ENCODE assay signal across 13 cellular contexts in the genomic region with DNA sequence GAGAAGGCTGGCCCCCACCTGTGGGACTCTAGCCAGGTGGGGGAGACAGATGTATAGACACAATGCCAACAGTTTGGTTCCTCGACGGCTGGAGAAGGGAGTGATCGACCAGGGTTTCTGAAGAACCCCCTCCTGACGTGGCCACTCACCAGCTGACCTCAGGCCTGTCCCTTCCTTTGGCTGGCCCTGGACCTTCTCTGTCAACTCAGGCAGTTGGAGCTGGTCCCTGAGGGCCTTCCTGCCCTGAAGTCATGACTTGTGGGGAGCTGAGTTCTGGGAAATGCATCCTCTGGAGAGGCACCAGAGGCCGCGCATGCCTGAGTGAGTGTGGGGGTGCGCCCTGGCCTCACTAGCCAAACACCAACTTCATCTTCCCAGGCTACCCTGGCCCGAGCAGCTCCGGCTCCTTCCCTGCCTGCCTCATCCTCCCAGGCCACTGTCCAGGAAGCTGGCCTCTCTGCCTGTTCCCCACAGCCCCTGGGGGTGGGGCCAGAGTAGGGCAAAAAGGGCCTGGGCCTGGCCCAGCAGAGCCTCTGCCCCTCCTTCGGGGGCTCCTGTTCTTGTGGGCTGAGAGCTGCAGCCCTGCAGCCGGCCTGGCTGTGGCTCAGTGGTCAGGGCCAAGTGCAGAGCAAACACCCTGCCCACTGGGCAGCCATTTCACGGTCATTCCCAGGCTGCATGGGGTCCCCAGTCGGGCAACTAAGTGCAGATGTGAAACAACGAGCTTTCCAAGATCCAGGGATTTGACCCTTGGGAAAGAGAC. TPM values are rescaled to one million over a fixed set of nuclear protein-coding genes. Genes with fewer than 3 reads are reported as not detected.
DNase-seq lines count a peak whose midpoint lies in the region; ATAC-seq and TF ChIP-seq lines count a peak whose summit lies in the region.
"Had no signal": no experiment of that assay in that cellular context is flagged by ENCODE, and none has a peak within 500 bp of the region (broad histone marks: within the 10 kb centered on the region; RNA-seq: fewer than 3 reads in every experiment).

No MANE protein-coding gene starts in this region.

- H3K27ac ChIP-seq in esophagus squamous epithelium = peak overlapping the region; percentile 53 to 88 (median 83)
- H3K27ac ChIP-seq in vagina = peak overlapping the region; percentile 96
- H3K27ac ChIP-seq: SJCRH30 had no signal

- H3K27me3 ChIP-seq in esophagus squamous epithelium (no peaks in the 10 kb centered on the region), vagina (no peaks in the 10 kb centered on the region)
- H3K27me3 ChIP-seq: SJCRH30 had no signal

- TF ChIP-seq CTCF in esophagus squamous epithelium (IDR thresholded peaks at IDR 0.05) = no peak
- TF ChIP-seq CTCF in vagina (IDR thresholded peaks at IDR 0.05) = no peak

- no peaks in the 10 kb centered on the region for H3K36me3 Mint-ChIP-seq in activated CD8-positive, alpha-beta memory T cell treated with anti-CD3 and anti-CD28 coated beads, Interleukin-2, amount 10 ng/mL, durations not matched to agents 7 days and 5 days

- TF ChIP-seq POLR2A in esophagus squamous epithelium (IDR thresholded peaks at IDR 0.05) = no peak
- no peak for TF ChIP-seq POLR2A in vagina (IDR thresholded peaks at IDR 0.05)

- intact Hi-C loops in esophagus squamous epithelium (cut with DNase I) = no loop called here
- intact Hi-C loops in vagina (cut with DNase I) = loop anchor here (5.0 kb wide), 1 partner anchor 71 kb away; a partner anchor contains a TSS

- no peaks in the 10 kb centered on the region for H3K27me3 Mint-ChIP-seq in activated CD8-positive, alpha-beta memory T cell treated with anti-CD3 and anti-CD28 coated beads, Interleukin-2, amount 10 ng/mL, durations not matched to agents 7 days and 5 days
- H3K27me3 Mint-ChIP-seq: effector memory CD8-positive, alpha-beta T cell had no signal

- H3K4me3 Mint-ChIP-seq in activated CD8-positive, alpha-beta memory T cell treated with anti-CD3 and anti-CD28 coated beads, Interleukin-2, amount 10 ng/mL, durations not matched to agents 7 days and 5 days = no peak overlapping the region
- H3K4me3 Mint-ChIP-seq: effector memory CD8-positive, alpha-beta T cell had no signal

- no peak for ATAC-seq in activated CD8-positive, alpha-beta memory T cell treated with anti-CD3 and anti-CD28 coated beads, Interleukin-2, amount 10 ng/mL, durations not matched to agents 7 days and 5 days
- ATAC-seq: effector memory CD8-positive, alpha-beta T cell had no signal

- peaks cover 18 to 62% (median 38%) of the 10 kb centered on the region in 3 donors for H3K4me1 ChIP-seq in esophagus squamous epithelium
- H3K4me1 ChIP-seq in vagina = peaks cover 36% of the 10 kb centered on the region

- H3K9me3 Mint-ChIP-seq in activated CD8-positive, alpha-beta memory T cell treated with anti-CD3 and anti-CD28 coated beads, Interleukin-2, amount 10 ng/mL, durations not matched to agents 7 days and 5 days (ENCODE audit: low read depth) = no peaks in the 10 kb centered on the region
- H3K9me3 Mint-ChIP-seq: effector memory CD8-positive, alpha-beta T cell had no signal

- DNase-seq in activated CD8-positive, alpha-beta memory T cell treated with anti-CD3 and anti-CD28 coated beads, Interleukin-2, amount 10 ng/mL, durations not matched to agents 7 days and 5 days = no peak
- DNase-seq in activated CD8-positive, alpha-beta memory T cell treated with anti-CD3 and anti-CD28 coated beads, Interleukin-2, amount 50 U/mL, for 4 hours = no peak
- DNase-seq in esophagus squamous epithelium (lab: John Stamatoyannopoulos, UW) (no peak), myocyte (ENCODE audit: low read depth) (peak; percentile 64), vagina (ENCODE audit: extremely low spot score in 2 of 2) (no peak), KG1 (lab: John Stamatoyannopoulos, UW) (no peak), NCI-H748 (lab: John Stamatoyannopoulos, UW; ENCODE audit: unreplicated experiment) (no peak)
- DNase-seq in stimulated activated CD4-positive, alpha-beta T cell treated with anti-CD3 and anti-CD28 coated beads, Interleukin-2, amount 100 ng/mL, for 48 hours = no peak
- DNase-seq: effector memory CD8-positive, alpha-beta T cell; mammary epithelial cell; NCI-H1436 treated with DMSO at 0.1 percent for 48 hours; SJCRH30; stimulated activated CD4-positive, alpha-beta T cell treated with anti-CD3 and anti-CD28 coated beads, Interleukin-4, amount 100 ng/mL, for 4 hours had no signal

- H3K4me1 Mint-ChIP-seq in activated CD8-positive, alpha-beta memory T cell treated with anti-CD3 and anti-CD28 coated beads, Interleukin-2, amount 10 ng/mL, durations not matched to agents 7 days and 5 days = peaks cover 39% of the 10 kb centered on the region

- no peaks in the 10 kb centered on the region for H3K36me3 ChIP-seq in esophagus squamous epithelium
- H3K36me3 ChIP-seq in vagina = no peaks in the 10 kb centered on the region
- H3K36me3 ChIP-seq: SJCRH30 had no signal

- CTCF ChIA-PET in activated CD8-positive, alpha-beta memory T cell treated with anti-CD3 and anti-CD28 coated beads, Interleukin-2, amount 10 ng/mL, durations not matched to agents 7 days and 5 days (lab: Charles Lee) = interaction anchor here (1.0 to 2.7 kb wide), 5 partner anchors 13 to 172 kb away, joined by 3 to 13 read pairs (median 4); a partner anchor contains a TSS

- no peak overlapping the region for H3K4me3 ChIP-seq in esophagus squamous epithelium
- no peak overlapping the region for H3K4me3 ChIP-seq in vagina
- H3K4me3 ChIP-seq: SJCRH30 had no signal

- 25 to 69% methylated on average over 5 to 12 of the region's 14 CpGs for WGBS in esophagus squamous epithelium, 2 donors

- H3K9me3 ChIP-seq in esophagus squamous epithelium = no peaks in the 10 kb centered on the region
- H3K9me3 ChIP-seq in vagina = no peaks in the 10 kb centered on the region
- H3K9me3 ChIP-seq: SJCRH30 had no signal

- H3K27ac Mint-ChIP-seq in activated CD8-positive, alpha-beta memory T cell treated with anti-CD3 and anti-CD28 coated beads, Interleukin-2, amount 10 ng/mL, durations not matched to agents 7 days and 5 days = peak overlapping the region; percentile 50

RNA-seq across cellular contexts. Expression of a gene that starts 23.6 kb away (rescaled TPM):
- total RNA-seq in activated CD8-positive, alpha-beta memory T cell treated with anti-CD3 and anti-CD28 coated beads, Interleukin-2, amount 10 ng/mL, durations not matched to agents 7 days and 5 days = 10 to 100 TPM; 78.7 to 82.6 TPM
- total RNA-seq in esophagus squamous epithelium (10 to 100 TPM; 58.4 to 88.4 (median 72.3) TPM), myocyte (38.7 and 44.6 TPM in 2 replicates), vagina (46.9 TPM)
- 97.4 TPM for polyA plus RNA-seq in myocyte (2012)

RNA-seq across cellular contexts. Expression of a gene that starts 49.0 kb away (rescaled TPM):
- 10 to 100 TPM; 11.9 to 12.1 TPM for total RNA-seq in activated CD8-positive, alpha-beta memory T cell treated with anti-CD3 and anti-CD28 coated beads, Interleukin-2, amount 10 ng/mL, durations not matched to agents 7 days and 5 days
- total RNA-seq in esophagus squamous epithelium (10 to 100 TPM in 2 of 4 donors, 1 to 10 TPM in 2; 3.8 to 21.0 (median 7.6) TPM), myocyte (12.2 and 13.8 TPM in 2 replicates), vagina (3.7 TPM)
- polyA plus RNA-seq in myocyte (2012) = 7.0 TPM
